ENCODE assay signal across 1 cellular context in the genomic region with DNA sequence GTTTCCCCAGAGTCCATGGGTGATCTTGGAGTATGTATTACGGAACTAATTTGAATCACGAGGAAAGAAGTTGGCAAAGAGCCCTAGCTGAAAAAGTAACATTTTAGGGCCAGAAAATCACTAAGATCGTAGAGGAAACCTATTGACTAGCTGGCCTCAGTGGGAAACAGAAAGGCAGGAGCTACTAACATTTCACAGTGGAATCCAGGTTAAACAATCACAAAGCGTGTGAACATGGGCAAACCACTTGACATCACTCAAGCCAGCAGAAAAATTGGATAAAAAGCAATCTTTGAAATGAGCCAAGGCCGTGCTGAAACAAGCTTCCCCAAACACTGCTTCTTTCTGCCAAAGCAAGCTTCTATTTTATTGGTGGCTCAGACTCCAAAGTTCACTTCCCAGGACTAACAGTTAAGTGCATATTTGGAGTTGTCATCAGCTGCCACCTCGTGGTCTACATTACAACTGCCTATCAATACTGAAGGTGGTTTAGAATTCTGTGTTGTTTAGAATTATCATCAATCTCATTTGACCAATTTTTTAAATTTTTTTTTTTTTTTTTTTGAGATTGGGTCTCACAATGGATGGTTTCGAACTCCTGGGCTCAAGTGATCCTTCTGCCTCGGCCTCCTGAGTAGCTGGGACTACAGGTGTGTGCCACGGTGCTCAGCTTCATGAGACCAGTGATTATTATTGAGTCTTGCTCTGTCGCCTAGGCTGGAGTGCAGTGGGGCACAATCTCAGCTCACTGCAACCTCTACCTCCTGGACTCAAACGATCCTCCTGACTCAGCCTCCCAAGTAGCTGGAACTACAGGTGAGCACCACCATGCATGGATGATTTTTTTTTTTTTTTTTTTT.
TF ChIP-seq lines count a peak whose summit lies in the region.

No MANE protein-coding gene starts in this region.

TF ChIP-seq in GM12878, 131 proteins besides CTCF, POLR2A, EP300 and RAD21 (continued from another document):
- TF ChIP-seq, protein P1, sequence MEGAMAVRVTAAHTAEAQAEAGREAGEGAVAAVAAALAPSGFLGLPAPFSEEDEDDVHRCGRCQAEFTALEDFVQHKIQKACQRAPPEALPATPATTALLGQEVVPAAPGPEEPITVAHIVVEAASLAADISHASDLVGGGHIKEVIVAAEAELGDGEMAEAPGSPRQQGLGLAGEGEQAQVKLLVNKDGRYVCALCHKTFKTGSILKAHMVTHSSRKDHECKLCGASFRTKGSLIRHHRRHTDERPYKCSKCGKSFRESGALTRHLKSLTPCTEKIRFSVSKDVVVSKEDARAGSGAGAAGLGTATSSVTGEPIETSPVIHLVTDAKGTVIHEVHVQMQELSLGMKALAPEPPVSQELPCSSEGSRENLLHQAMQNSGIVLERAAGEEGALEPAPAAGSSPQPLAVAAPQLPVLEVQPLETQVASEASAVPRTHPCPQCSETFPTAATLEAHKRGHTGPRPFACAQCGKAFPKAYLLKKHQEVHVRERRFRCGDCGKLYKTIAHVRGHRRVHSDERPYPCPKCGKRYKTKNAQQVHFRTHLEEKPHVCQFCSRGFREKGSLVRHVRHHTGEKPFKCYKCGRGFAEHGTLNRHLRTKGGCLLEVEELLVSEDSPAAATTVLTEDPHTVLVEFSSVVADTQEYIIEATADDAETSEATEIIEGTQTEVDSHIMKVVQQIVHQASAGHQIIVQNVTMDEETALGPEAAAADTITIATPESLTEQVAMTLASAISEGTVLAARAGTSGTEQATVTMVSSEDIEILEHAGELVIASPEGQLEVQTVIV (IDR thresholded peaks at IDR 0.05; ENCODE audit: borderline replicate concordance, partially characterized antibody) = no peak
- no peak for TF ChIP-seq NBN (IDR thresholded peaks at IDR 0.05)
- no peak for TF ChIP-seq CBX5 (IDR thresholded peaks at IDR 0.05; ENCODE audit: low read depth)
- no peak for TF ChIP-seq ZNF217 (IDR thresholded peaks at IDR 0.05)
